ENCODE assay signal across 31 cellular contexts in genomic region chr9:86648156-86648827, GRCh38.
"Had no signal": no experiment of that assay in that cellular context is flagged by ENCODE, and none has a peak within 500 bp of the region (broad histone marks: within the 10 kb centered on the region; RNA-seq: fewer than 3 reads in every experiment).

No MANE protein-coding gene starts in this region.

- ATAC-seq: activated CD8-positive, alpha-beta T cell treated with anti-CD3 and anti-CD28 coated beads for 36 hours; activated naive CD4-positive, alpha-beta T cell treated with anti-CD3 and anti-CD28 coated beads, Interleukin-2, amount 50 U/mL, for 72 hours; activated T-cell treated with anti-CD3 and anti-CD28 coated beads, Interleukin-2, amount 50 U/mL, for 4 hours; activated T-cell treated with anti-CD3 and anti-CD28 coated beads, Interleukin-2, amount 50 U/mL, for 72 hours; activated T-helper 17 cell treated with anti-CD3 and anti-CD28 coated beads, Interleukin-2, amount 50 U/mL, for 72 hours; body of pancreas had no signal

- H3K9me3 ChIP-seq: adrenal gland, body of pancreas had no signal

- H3K27ac ChIP-seq: adrenal gland, body of pancreas, cardiac muscle cell, VCaP had no signal

- H3K27me3 ChIP-seq: adrenal gland, body of pancreas, cardiac muscle cell had no signal

- DNase-seq: activated B cell treated with CpG ODN at 0.5 μM for 24 hours; activated CD4-positive, alpha-beta memory T cell treated with anti-CD3 and anti-CD28 coated beads for 36 hours; activated CD4-positive, alpha-beta T cell treated with anti-CD3 and anti-CD28 coated beads for 4 hours; activated CD4-positive, alpha-beta T cell treated with anti-CD3 and anti-CD28 coated beads, Interleukin-2, amount 10 ng/mL, durations not matched to agents 24 days and 14 days; activated CD4-positive, alpha-beta T cell treated with anti-CD3 and anti-CD28 coated beads, Interleukin-2, amount 50 U/mL, for 1 hour; activated CD4-positive, alpha-beta T cell treated with anti-CD3 and anti-CD28 coated beads, Interleukin-2, amount 50 U/mL, for 4 hours; activated CD4-positive, CD25-positive, alpha-beta regulatory T cell treated with anti-CD3 and anti-CD28 coated beads, Interleukin-2, amount 50 U/mL, for 72 hours; activated CD8-positive, alpha-beta memory T cell treated with anti-CD3 and anti-CD28 coated beads, Interleukin-2, amount 50 U/mL, for 4 hours; activated CD8-positive, alpha-beta T cell treated with anti-CD3 and anti-CD28 coated beads for 36 hours; activated effector memory CD4-positive, alpha-beta T cell treated with anti-CD3 and anti-CD28 coated beads, Interleukin-2, amount 50 U/mL, for 16 hours; activated gamma-delta T cell treated with Interleukin-2 at 50 U/mL for 16 hours; activated naive CD4-positive, alpha-beta T cell; activated naive CD4-positive, alpha-beta T cell treated with anti-CD3 and anti-CD28 coated beads for 36 hours; activated naive CD4-positive, alpha-beta T cell treated with anti-CD3 and anti-CD28 coated beads, Interleukin-2, amount 50 U/mL, for 16 hours; activated naive CD8-positive, alpha-beta T cell treated with anti-CD3 and anti-CD28 coated beads for 36 hours; activated T-cell treated with anti-CD3 and anti-CD28 coated beads for 4 hours; activated T-cell treated with anti-CD3 and anti-CD28 coated beads, Interleukin-2, amount 50 U/mL, for 1 hour; activated T-cell treated with anti-CD3 and anti-CD28 coated beads, Interleukin-2, amount 50 U/mL, for 4 hours; activated T-cell treated with anti-CD3 and anti-CD28 coated beads, Interleukin-2, amount 50 U/mL, for 72 hours; adrenal gland; amniotic stem cell; aorta; body of pancreas; caudate nucleus; cerebellar nuclear complex; T-helper 2 cell; T-helper 9 cell had no signal

- H3K4me3 ChIP-seq: adrenal gland, body of pancreas, cardiac muscle cell had no signal

- H3K4me1 ChIP-seq: adrenal gland, body of pancreas had no signal

- H3K36me3 ChIP-seq: adrenal gland, cardiac muscle cell had no signal
